1 cellular context compared by ENCODE assay signal in genomic region chr3:112688819-112689218, GRCh38.
TF ChIP-seq lines count a peak whose summit lies in the region.

No MANE protein-coding gene starts in this region.

TF ChIP-seq in SK-N-SH, 30 proteins besides CTCF, POLR2A, EP300 and RAD21 (continued from another document):
- TF ChIP-seq REST (IDR thresholded peaks at IDR 0.05; ENCODE audit: low read depth, low read length) (no peak), JUND (IDR thresholded peaks at IDR 0.05) (peak; percentile 22; the same call in 1 of the 2 replicates)
